ENCODE assay signal across 1 cellular context in genomic region chr20:38833857-38834164, GRCh38.
TF ChIP-seq lines count a peak whose summit lies in the region.

No MANE protein-coding gene starts in this region.

TF ChIP-seq in GM23338, 12 proteins besides CTCF, POLR2A, EP300 and RAD21 (continued from another document):
- no peak for TF ChIP-seq ZNF462 (CRISPR knock-in tag; IDR thresholded peaks at IDR 0.05)
- TF ChIP-seq EZH2phosphoT487 (IDR thresholded peaks at IDR 0.05; ENCODE audit: unreplicated experiment), result no peak
- TF ChIP-seq ZNF114 (CRISPR knock-in tag; IDR thresholded peaks at IDR 0.05), result no peak
- TF ChIP-seq STAT1 (IDR thresholded peaks at IDR 0.05; ENCODE audit: unreplicated experiment), result no peak
- TF ChIP-seq JUNB (IDR thresholded peaks at IDR 0.05; ENCODE audit: unreplicated experiment), result no peak
- TF ChIP-seq POLR2AphosphoS5 (IDR thresholded peaks at IDR 0.05; ENCODE audit: low read depth), result no peak
- TF ChIP-seq, protein P1, sequence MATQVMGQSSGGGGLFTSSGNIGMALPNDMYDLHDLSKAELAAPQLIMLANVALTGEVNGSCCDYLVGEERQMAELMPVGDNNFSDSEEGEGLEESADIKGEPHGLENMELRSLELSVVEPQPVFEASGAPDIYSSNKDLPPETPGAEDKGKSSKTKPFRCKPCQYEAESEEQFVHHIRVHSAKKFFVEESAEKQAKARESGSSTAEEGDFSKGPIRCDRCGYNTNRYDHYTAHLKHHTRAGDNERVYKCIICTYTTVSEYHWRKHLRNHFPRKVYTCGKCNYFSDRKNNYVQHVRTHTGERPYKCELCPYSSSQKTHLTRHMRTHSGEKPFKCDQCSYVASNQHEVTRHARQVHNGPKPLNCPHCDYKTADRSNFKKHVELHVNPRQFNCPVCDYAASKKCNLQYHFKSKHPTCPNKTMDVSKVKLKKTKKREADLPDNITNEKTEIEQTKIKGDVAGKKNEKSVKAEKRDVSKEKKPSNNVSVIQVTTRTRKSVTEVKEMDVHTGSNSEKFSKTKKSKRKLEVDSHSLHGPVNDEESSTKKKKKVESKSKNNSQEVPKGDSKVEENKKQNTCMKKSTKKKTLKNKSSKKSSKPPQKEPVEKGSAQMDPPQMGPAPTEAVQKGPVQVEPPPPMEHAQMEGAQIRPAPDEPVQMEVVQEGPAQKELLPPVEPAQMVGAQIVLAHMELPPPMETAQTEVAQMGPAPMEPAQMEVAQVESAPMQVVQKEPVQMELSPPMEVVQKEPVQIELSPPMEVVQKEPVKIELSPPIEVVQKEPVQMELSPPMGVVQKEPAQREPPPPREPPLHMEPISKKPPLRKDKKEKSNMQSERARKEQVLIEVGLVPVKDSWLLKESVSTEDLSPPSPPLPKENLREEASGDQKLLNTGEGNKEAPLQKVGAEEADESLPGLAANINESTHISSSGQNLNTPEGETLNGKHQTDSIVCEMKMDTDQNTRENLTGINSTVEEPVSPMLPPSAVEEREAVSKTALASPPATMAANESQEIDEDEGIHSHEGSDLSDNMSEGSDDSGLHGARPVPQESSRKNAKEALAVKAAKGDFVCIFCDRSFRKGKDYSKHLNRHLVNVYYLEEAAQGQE (IDR thresholded peaks at IDR 0.05; ENCODE audit: unreplicated experiment), result no peak
